14 cellular contexts compared by ENCODE assay signal in genomic region chr19:53545271-53546065, GRCh38. TPM values are rescaled to one million over a fixed set of nuclear protein-coding genes. Genes with fewer than 3 reads are reported as not detected.
DNase-seq lines count a peak whose midpoint lies in the region; ATAC-seq, FAIRE-seq and TF ChIP-seq lines count a peak whose summit lies in the region.
"Had no signal": no experiment of that assay in that cellular context is flagged by ENCODE, and none has a peak within 500 bp of the region (broad histone marks: within the 10 kb centered on the region; RNA-seq: fewer than 3 reads in every experiment).

No MANE protein-coding gene starts in this region.

- FAIRE-seq in kidney (lab: Jason Lieb, UNC): no peak
- FAIRE-seq: small intestine had no signal

- intact Hi-C loops in dendritic cell treated with granulocyte-macrophage colony-stimulating factor and Interleukin-4, amounts not matched to agents 40 ng/mL and 50 ng/mL, for 4 days (cut with micrococcal nuclease): no loop called here
- intact Hi-C loops in kidney (cut with DNase I): no loop called here

- H3K27me3 Mint-ChIP-seq in dendritic cell treated with granulocyte-macrophage colony-stimulating factor and Interleukin-4, amounts not matched to agents 40 ng/mL and 50 ng/mL, for 4 days: no peaks in the 10 kb centered on the region
- H3K27me3 Mint-ChIP-seq in naive B cell: peaks cover 0 to 3% (median 0%) of the 10 kb centered on the region in 3 donors

- peak overlapping the region; percentile 30 for H3K27ac Mint-ChIP-seq in dendritic cell treated with granulocyte-macrophage colony-stimulating factor and Interleukin-4, amounts not matched to agents 40 ng/mL and 50 ng/mL, for 4 days
- peak overlapping the region in 5 of 6 donors; percentile 54 to 85 (median 85) for H3K27ac Mint-ChIP-seq in naive B cell

- H3K36me3 Mint-ChIP-seq in dendritic cell treated with granulocyte-macrophage colony-stimulating factor and Interleukin-4, amounts not matched to agents 40 ng/mL and 50 ng/mL, for 4 days (ENCODE audit: low read depth): peaks cover 45% of the 10 kb centered on the region
- H3K36me3 Mint-ChIP-seq in naive B cell: peaks cover 0 to 6% of the 10 kb centered on the region in 2 donors

- H3K36me3 ChIP-seq in kidney (ENCODE audit: control insufficient read depth in 1 of 2, insufficient read depth in 2 of 2, low read length in 2 of 2) (peaks cover 3 to 4% of the 10 kb centered on the region in 2 donors), BE2C (no peaks in the 10 kb centered on the region; the same call in 1 of the 2 replicates)

- no peaks in the 10 kb centered on the region for H3K9me3 ChIP-seq in kidney (ENCODE audit: control insufficient read depth in 1 of 2, low read length in 2 of 2)
- no peaks in the 10 kb centered on the region for H3K9me3 ChIP-seq in BE2C

- peaks cover 34% of the 10 kb centered on the region for H3K4me1 Mint-ChIP-seq in dendritic cell treated with granulocyte-macrophage colony-stimulating factor and Interleukin-4, amounts not matched to agents 40 ng/mL and 50 ng/mL, for 4 days (ENCODE audit: low read depth)
- peaks cover 5 to 13% (median 9%) of the 10 kb centered on the region in 3 donors for H3K4me1 Mint-ChIP-seq in naive B cell

- no peak overlapping the region for H3K4me3 Mint-ChIP-seq in dendritic cell treated with granulocyte-macrophage colony-stimulating factor and Interleukin-4, amounts not matched to agents 40 ng/mL and 50 ng/mL, for 4 days
- peak overlapping the region in 2 of 8 donors; percentile 8 to 56 for H3K4me3 Mint-ChIP-seq in naive B cell

- H3K27ac ChIP-seq in kidney (ENCODE audit: low read depth in 2 of 2, low read length in 2 of 2): peak overlapping the region in 1 of 2 donors; percentile 14

- ATAC-seq in naive B cell (ENCODE audit: low read depth in 2 of 2): peak in 1 of 2 donors; percentile 3
- no peak for ATAC-seq in left lobe of liver

- DNase-seq in AG08395 (ENCODE audit: low spot score) (peak; percentile 66), HPDE6-E6E7 (ENCODE audit: extremely low spot score) (peak; percentile 69), naive B cell (peak; percentile 30), kidney (no peak), NCI-H446 (lab: John Stamatoyannopoulos, UW) (no peak), left lobe of liver (ENCODE audit: low spot score) (no peak), BE2C (no peak)
- DNase-seq: activated T-cell treated with anti-CD3 and anti-CD28 coated beads, Interleukin-2, amount 50 U/mL, for 48 hours; effector CD4-positive, alpha-beta T cell; NCI-H345; small intestine; stimulated activated naive CD4-positive, alpha-beta T cell treated with Interleukin-2 at 50 U/mL for 16 hours; T-helper 1 cell had no signal

- no peak overlapping the region for H3K9ac ChIP-seq in kidney (ENCODE audit: low read length in 2 of 2)

- no peaks in the 10 kb centered on the region for H3K4me1 ChIP-seq in kidney (ENCODE audit: control insufficient read depth in 1 of 2, insufficient read depth in 1 of 2, low read depth in 1 of 2, low read length in 2 of 2)
- H3K4me1 ChIP-seq in BE2C: no peaks in the 10 kb centered on the region

- H3K9me3 Mint-ChIP-seq in dendritic cell treated with granulocyte-macrophage colony-stimulating factor and Interleukin-4, amounts not matched to agents 40 ng/mL and 50 ng/mL, for 4 days: no peaks in the 10 kb centered on the region
- peaks cover 0 to 6% (median 0%) of the 10 kb centered on the region in 7 donors for H3K9me3 Mint-ChIP-seq in naive B cell

- TF ChIP-seq CTCF in kidney (IDR thresholded peaks at IDR 0.05; ENCODE audit: borderline replicate concordance, extremely low read depth, insufficient read depth) (no peak), BE2C (IDR thresholded peaks at IDR 0.05; ENCODE audit: low read depth, low read length) (no peak)

- H3K27me3 ChIP-seq in BE2C: no peaks in the 10 kb centered on the region

- H3K4me3 ChIP-seq in kidney (ENCODE audit: low read length in 2 of 2): no peak overlapping the region
- no peak overlapping the region for H3K4me3 ChIP-seq in BE2C (ENCODE audit: low read depth, low read length)

RNA-seq across cellular contexts. Expression of gene ZNF331, which starts 7.5 kb away (rescaled TPM):
- 100 to 1,000 TPM in 2 of 6 donors, 10 to 100 TPM in 4; 35.2 to 141 (median 72.8) TPM for polyA plus RNA-seq in naive B cell (ENCODE audit: low read depth in 6 of 6)
- 22.3 TPM for total RNA-seq in kidney
- 6.5 TPM for polyA plus RNA-seq in kidney (ENCODE audit: insufficient read depth, low read depth, low replicate concordance)
- total RNA-seq in left lobe of liver: 3.6 TPM
- 21.5 TPM for polyA plus RNA-seq in BE2C (2012; ENCODE audit: insufficient read depth, insufficient read length, low read depth)

Comparison
In these comparisons a context has a peak if more than half of its experiments do, and no peak if none do; other contexts are left out.
1. DNase-seq: peak in AG08395 (single experiment), HPDE6-E6E7 (single experiment) and naive B cell (single experiment); none in kidney (single experiment), NCI-H446 (0 of 2), left lobe of liver (single experiment) and BE2C (single experiment).